ENCODE assay signal across 8 cellular contexts in genomic region chr5:173055983-173056782, GRCh38. TPM values are rescaled to one million over a fixed set of nuclear protein-coding genes. Genes with fewer than 3 reads are reported as not detected.
DNase-seq lines count a peak whose midpoint lies in the region; ATAC-seq and TF ChIP-seq lines count a peak whose summit lies in the region.

TSS of gene CREBRF (plus strand) at chr5:173056352. CDS start at chr5:173080776, 24,424 bp downstream.

- H3K4me3 ChIP-seq in PC-9 (peak within 1 kb of the TSS; percentile 61), epithelial cell of proximal tubule (ENCODE audit: low read depth, low read length) (peak within 1 kb of the TSS; percentile 79), mucosa of rectum (ENCODE audit: low read length in 2 of 2) (peak within 1 kb of the TSS; percentile 93 to 99)

- in situ Hi-C loops in KBM-7 (cut with MboI; ENCODE audit: low pct_unique_long_range_greater_than_20kb, low sequenced_read_pairs) = no loop called here

- ATAC-seq in GM21723 (IDR thresholded peaks at IDR 0.05; ENCODE audit: unreplicated experiment) = peak; percentile 73

- peak within 1 kb of the TSS; percentile 78 to 93 for H3K9ac ChIP-seq in mucosa of rectum (ENCODE audit: low read depth in 1 of 2, low read length in 2 of 2)

- no peaks in the 10 kb centered on the region for H3K9me3 ChIP-seq in PC-9 (ENCODE audit: insufficient read depth, low read depth)
- no peaks in the 10 kb centered on the region for H3K9me3 ChIP-seq in mucosa of rectum (ENCODE audit: control insufficient read depth in 2 of 2, low read length in 2 of 2)

- DNase-seq in DMS53 treated with DMSO at 0.1 percent for 48 hours (lab: John Stamatoyannopoulos, UW; ENCODE audit: unreplicated experiment) (peak; percentile 96), KBM-7 (peak; percentile 98), PC-9 (peak; percentile 86 to 99), epithelial cell of proximal tubule (ENCODE audit: low read depth) (peak; percentile 35)
- peak; percentile 98 for DNase-seq in activated T-cell treated with anti-CD3 and anti-CD28 coated beads, Interleukin-2, amount 50 U/mL, for 1 hour
- DNase-seq in stimulated activated CD8-positive, alpha-beta memory T cell treated with anti-CD3 and anti-CD28 coated beads, Interleukin-4, amount 100 ng/mL, for 4 hours (ENCODE audit: low read depth in 2 of 2, low spot score in 1 of 2) = peak; percentile 91 to 97

- H4K20me1 ChIP-seq in PC-9 (ENCODE audit: insufficient read depth) = peaks cover 2% of the 10 kb centered on the region

- no peaks in the 10 kb centered on the region for H3K9me2 ChIP-seq in PC-9 (ENCODE audit: insufficient read depth)

- peaks cover 31% of the 10 kb centered on the region for H3K79me2 ChIP-seq in PC-9 (ENCODE audit: low read depth)

- H3K27ac ChIP-seq in PC-9 (peak within 1 kb of the TSS; percentile 80), mucosa of rectum (ENCODE audit: low read depth in 2 of 2, low read length in 2 of 2) (peak within 1 kb of the TSS; percentile 97 to 98)

- peaks cover 26% of the 10 kb centered on the region for H3K4me1 ChIP-seq in PC-9 (replicated peaks; ENCODE audit: insufficient read depth)
- peaks cover 5 to 15% of the 10 kb centered on the region in 2 donors for H3K4me1 ChIP-seq in mucosa of rectum (ENCODE audit: control insufficient read depth in 2 of 2, insufficient read depth in 2 of 2, low read length in 2 of 2)

- no TSS peak for BruUV-seq in PC-9 (replicated peaks; lab: Mats Ljungman, UMichigan)

- TF ChIP-seq CTCF in PC-9 (conservative IDR thresholded peaks at IDR 0.05) = no peak
- TF ChIP-seq CTCF in epithelial cell of proximal tubule (conservative IDR thresholded peaks at IDR 0.05; ENCODE audit: low read depth, low read length) = no peak

- H3K4me2 ChIP-seq in PC-9 = peak within 1 kb of the TSS; percentile 91

- peak within 1 kb of the TSS; percentile 94 for H2AFZ ChIP-seq in PC-9

- POLR2A ChIA-PET in PC-9 (lab: Charles Lee; ENCODE audit: unreplicated experiment) = interaction anchor here (1.0 kb wide), 2 partner anchors 40 to 73 kb away, joined by 3 to 7 read pairs; partner anchors contain the start of gene ATP6V0E1

- H3F3A ChIP-seq in PC-9 (ENCODE audit: insufficient read depth, low read depth) = peaks cover 11% of the 10 kb centered on the region

- H3K36me3 ChIP-seq in PC-9 (ENCODE audit: low read depth) = no peaks in the 10 kb centered on the region
- no peaks in the 10 kb centered on the region for H3K36me3 ChIP-seq in mucosa of rectum (ENCODE audit: control insufficient read depth in 2 of 2, insufficient read depth in 2 of 2, low read length in 2 of 2)

- H3K27me3 ChIP-seq in PC-9 (ENCODE audit: insufficient read depth, low read depth) (no peaks in the 10 kb centered on the region), mucosa of rectum (ENCODE audit: control insufficient read depth in 2 of 2, insufficient read depth in 2 of 2, low read length in 2 of 2) (no peaks in the 10 kb centered on the region)

- CTCF ChIA-PET in PC-9 (lab: Charles Lee) = interaction anchor here (0.6 to 1.3 kb wide), 2 partner anchors 88 to 581 kb away, joined by 3 read pairs; partner anchors contain the start of gene BNIP1

- intact Hi-C loops in PC-9 (cut with micrococcal nuclease; ENCODE audit: unreplicated experiment) = loop anchor here (5.0 to 10.0 kb wide), 4 partner anchors 36 to 291 kb away; no protein-coding TSS in a partner anchor

RNA-seq across cellular contexts. Expression of gene CREBRF, which starts in this region (rescaled TPM):
- 16.9 and 21.9 TPM in 2 replicates for total RNA-seq in PC-9 (2021)
- total RNA-seq in epithelial cell of proximal tubule = 1.8 and 2.8 TPM in 2 replicates

Comparison
In these comparisons a context has a peak if more than half of its experiments do, and no peak if none do; other contexts are left out.
1. Peak in every context shown above with its lines: DNase-seq, ATAC-seq, H3K4me3 ChIP-seq and H3K27ac ChIP-seq.
2. DNase-seq: peak in every context shown above with its lines; median percentile 98 in KBM-7; 98 in activated T-cell treated with anti-CD3 and anti-CD28 coated beads, Interleukin-2, amount 50 U/mL, for 1 hour; 96 in DMS53 treated with DMSO at 0.1 percent for 48 hours; 94 in stimulated activated CD8-positive, alpha-beta memory T cell treated with anti-CD3 and anti-CD28 coated beads, Interleukin-4, amount 100 ng/mL, for 4 hours; 92 in PC-9; 35 in epithelial cell of proximal tubule.